In genomic region chr10:51422311-51423120, GRCh38 we compare ENCODE assay signal across 8 cellular contexts.
DNase-seq lines count a peak whose midpoint lies in the region; ATAC-seq and TF ChIP-seq lines count a peak whose summit lies in the region.

No MANE protein-coding gene starts in this region.

- peak overlapping the region; percentile 0 for H3K56ac ChIP-seq in mesendoderm (ENCODE audit: low read length)

- no peak overlapping the region for H2AK5ac ChIP-seq in mesendoderm (ENCODE audit: low read length)

- H3K27me3 ChIP-seq in endodermal cell (ENCODE audit: control insufficient read depth, insufficient read depth, low read length, poor library complexity, severe bottlenecking) (no peaks in the 10 kb centered on the region), mesendoderm (ENCODE audit: insufficient read depth, low read length, poor library complexity) (no peaks in the 10 kb centered on the region), upper lobe of right lung (no peaks in the 10 kb centered on the region)

- no peak overlapping the region for H2BK15ac ChIP-seq in mesendoderm (replicated peaks; ENCODE audit: low read depth)

- TF ChIP-seq CTCF in Calu3 (IDR thresholded peaks at IDR 0.05; ENCODE audit: unreplicated experiment) (peak; percentile 41), endodermal cell (conservative IDR thresholded peaks at IDR 0.05) (peak; percentile 85), upper lobe of right lung (IDR thresholded peaks at IDR 0.05) (peak; percentile 74)

- H3K27ac Mint-ChIP-seq in Calu3 (ENCODE audit: unreplicated experiment) (no peak overlapping the region), endodermal cell (no peak overlapping the region)

- WGBS in endodermal cell (ENCODE audit: insufficient coverage in 1 of 2, insufficient read length in 1 of 2), 2 experiments = 56 to 65% methylated on average over 2 to 5 of the region's 6 CpGs
- WGBS in mesendoderm (ENCODE audit: extremely low coverage, insufficient coverage, low lambda C conversion rate) = no CpG with 5 or more reads among the region's 6 CpGs

- no peak overlapping the region for H3K18ac ChIP-seq in mesendoderm (ENCODE audit: low read length)

- DNase-seq in Calu3 (peak; percentile 64), endodermal cell (peak; percentile 81), mesendoderm (peak; percentile 63), upper lobe of right lung (no peak)

- H3K79me1 ChIP-seq in mesendoderm (ENCODE audit: low read length) = no peaks in the 10 kb centered on the region

- H3K4me3 ChIP-seq in endodermal cell (ENCODE audit: low read length) = no peak overlapping the region
- no peak overlapping the region for H3K4me3 ChIP-seq in mesendoderm (ENCODE audit: low read length)
- H3K4me3 ChIP-seq in upper lobe of right lung = no peak overlapping the region

- no peak overlapping the region for H3K27ac ChIP-seq in endodermal cell (ENCODE audit: low read depth, low read length)
- no peak overlapping the region for H3K27ac ChIP-seq in mesendoderm (ENCODE audit: low read depth, low read length)
- H3K27ac ChIP-seq in upper lobe of right lung = peak overlapping the region; percentile 12

- no TSS peak for BruUV-seq in Calu3 (replicated peaks; lab: Mats Ljungman, UMichigan)

- H3K9me3 Mint-ChIP-seq in Calu3 (ENCODE audit: low read depth, unreplicated experiment) (no peaks in the 10 kb centered on the region), endodermal cell (no peaks in the 10 kb centered on the region)

- H3K27me3 Mint-ChIP-seq in Calu3 (ENCODE audit: unreplicated experiment) (peaks cover 15% of the 10 kb centered on the region), endodermal cell (ENCODE audit: insufficient read depth) (no peaks in the 10 kb centered on the region)

- no peak overlapping the region for H3K9ac ChIP-seq in endodermal cell (ENCODE audit: extremely low read depth, low read length, poor library complexity, severe bottlenecking)
- no peak overlapping the region for H3K9ac ChIP-seq in mesendoderm (ENCODE audit: low read length)

- H4K8ac ChIP-seq in mesendoderm (ENCODE audit: low read depth, low read length) = no peak overlapping the region

- H3K4me1 ChIP-seq in endodermal cell (ENCODE audit: control insufficient read depth, insufficient read depth, low read length) (no peaks in the 10 kb centered on the region), mesendoderm (ENCODE audit: control insufficient read depth, low read depth, low read length) (no peaks in the 10 kb centered on the region), upper lobe of right lung (peaks cover 7% of the 10 kb centered on the region)

- no peak overlapping the region for H2BK120ac ChIP-seq in mesendoderm (ENCODE audit: low read depth, low read length)

- H3K9me3 ChIP-seq in endodermal cell (ENCODE audit: control insufficient read depth, low read length) (no peaks in the 10 kb centered on the region), upper lobe of right lung (no peaks in the 10 kb centered on the region)

- no peak overlapping the region for H2BK5ac ChIP-seq in mesendoderm (ENCODE audit: low read length)

- CTCF ChIA-PET in Calu3 (lab: Charles Lee) = interaction anchor here (0.5 to 1.8 kb wide), 5 partner anchors 33 to 419 kb away, joined by 3 to 10 read pairs (median 3); no protein-coding TSS in a partner anchor

- H4K5ac ChIP-seq in mesendoderm (ENCODE audit: low read length) = no peak overlapping the region

- no peak overlapping the region for H3K4me3 Mint-ChIP-seq in Calu3 (ENCODE audit: low read depth, unreplicated experiment)
- H3K4me3 Mint-ChIP-seq in endodermal cell = no peak overlapping the region

- no peak overlapping the region for H3K23ac ChIP-seq in mesendoderm (ENCODE audit: low read length)

- no peaks in the 10 kb centered on the region for H3K36me3 ChIP-seq in endodermal cell (ENCODE audit: control insufficient read depth, insufficient read depth, low read length)
- no peaks in the 10 kb centered on the region for H3K36me3 ChIP-seq in mesendoderm (ENCODE audit: control insufficient read depth, insufficient read depth, low read length)
- no peaks in the 10 kb centered on the region for H3K36me3 ChIP-seq in upper lobe of right lung

- no peak overlapping the region for H3K4ac ChIP-seq in mesendoderm (ENCODE audit: low read depth, low read length)

- intact Hi-C loops in Calu3 (cut with micrococcal nuclease; ENCODE audit: unreplicated experiment) (loop anchor here (1.0 to 5.0 kb wide), 3 partner anchors 359 to 635 kb away; no protein-coding TSS in a partner anchor), upper lobe of right lung (cut with DNase I) (no loop called here)

- H3K79me2 ChIP-seq in mesendoderm (ENCODE audit: control insufficient read depth, insufficient read depth, low read length) = no peaks in the 10 kb centered on the region

- no peak overlapping the region for H3K4me2 ChIP-seq in mesendoderm (ENCODE audit: low read length)

- H3K4me1 Mint-ChIP-seq in Calu3 (ENCODE audit: low read depth, unreplicated experiment) (no peaks in the 10 kb centered on the region), endodermal cell (peaks cover 4% of the 10 kb centered on the region)

- peak; percentile 82 for ATAC-seq in GM18909 (IDR thresholded peaks at IDR 0.05; ENCODE audit: poor library complexity, unreplicated experiment)
- ATAC-seq in HG03378 (IDR thresholded peaks at IDR 0.05; ENCODE audit: unreplicated experiment) = peak; percentile 72
- peak; percentile 87 for ATAC-seq in SK-N-SH treated with all-trans-retinoic acid at 6 μM for 48 hours
- peak; percentile 89 for ATAC-seq in upper lobe of right lung
- no peak for ATAC-seq in GM18520 (IDR thresholded peaks at IDR 0.05; ENCODE audit: unreplicated experiment)

- H3K36me3 Mint-ChIP-seq in Calu3 (ENCODE audit: insufficient read depth, unreplicated experiment) (no peaks in the 10 kb centered on the region), endodermal cell (ENCODE audit: low read depth) (no peaks in the 10 kb centered on the region)

TF ChIP-seq in SK-N-SH treated with all-trans-retinoic acid at 6 μM for 48 hours, 23 proteins besides CTCF, POLR2A, EP300 and RAD21 (continues in another document):
- TF ChIP-seq ISL1 (CRISPR knock-in tag; IDR thresholded peaks at IDR 0.05) (no peak), CSRNP3 (CRISPR knock-in tag; IDR thresholded peaks at IDR 0.05) (no peak), ZFP30 (CRISPR knock-in tag; IDR thresholded peaks at IDR 0.05) (no peak), ZNF70 (CRISPR knock-in tag; IDR thresholded peaks at IDR 0.05) (no peak), ZFP3 (CRISPR knock-in tag; IDR thresholded peaks at IDR 0.05) (no peak), TSHZ2 (CRISPR knock-in tag; IDR thresholded peaks at IDR 0.05) (no peak), SNAI2 (CRISPR knock-in tag; IDR thresholded peaks at IDR 0.05) (no peak), OSR1 (CRISPR knock-in tag; IDR thresholded peaks at IDR 0.05) (no peak), TCF4 (CRISPR knock-in tag; IDR thresholded peaks at IDR 0.05; ENCODE audit: borderline replicate concordance) (no peak), ZNF8 (CRISPR knock-in tag; IDR thresholded peaks at IDR 0.05) (no peak), TOX (CRISPR knock-in tag; IDR thresholded peaks at IDR 0.05; ENCODE audit: borderline replicate concordance) (no peak), POU6F1 (CRISPR knock-in tag; IDR thresholded peaks at IDR 0.05; ENCODE audit: borderline replicate concordance, low read depth) (no peak)
